ENCODE assay signal across 27 cellular contexts in genomic region chr14:55835985-55836384, GRCh38.
"Had no signal": no experiment of that assay in that cellular context is flagged by ENCODE, and none has a peak within 500 bp of the region (broad histone marks: within the 10 kb centered on the region; RNA-seq: fewer than 3 reads in every experiment).

No MANE protein-coding gene starts in this region.

- ATAC-seq: effector memory CD8-positive, alpha-beta T cell; esophagus mucosa; gastrocnemius medialis; gastroesophageal sphincter; heart left ventricle; heart right ventricle had no signal

- H3K9me3 ChIP-seq: colonic mucosa, esophagus muscularis mucosa, esophagus squamous epithelium, gastrocnemius medialis, gastroesophageal sphincter, heart left ventricle, heart right ventricle had no signal

- H3K4me1 ChIP-seq: colonic mucosa, esophagus muscularis mucosa, esophagus squamous epithelium, gastrocnemius medialis, gastroesophageal sphincter, heart left ventricle, heart right ventricle had no signal

- H3K27ac ChIP-seq: colonic mucosa, coronary artery, dorsolateral prefrontal cortex, epithelial cell of prostate, esophagus muscularis mucosa, esophagus squamous epithelium, gastrocnemius medialis, gastroesophageal sphincter, heart left ventricle, heart right ventricle had no signal

- H3K27me3 ChIP-seq: colonic mucosa, dorsolateral prefrontal cortex, esophagus muscularis mucosa, esophagus squamous epithelium, gastrocnemius medialis, gastroesophageal sphincter, heart left ventricle, heart right ventricle had no signal

- FAIRE-seq: colon, endometrium, endothelial cell of umbilical vein, frontal cortex had no signal

- H3K4me3 ChIP-seq: colonic mucosa, coronary artery, dorsolateral prefrontal cortex, esophagus muscularis mucosa, esophagus squamous epithelium, gastrocnemius medialis, gastroesophageal sphincter, heart left ventricle, heart right ventricle had no signal

- H3K36me3 ChIP-seq: colonic mucosa, esophagus muscularis mucosa, esophagus squamous epithelium, gastrocnemius medialis, gastroesophageal sphincter, heart left ventricle, heart right ventricle had no signal

- DNase-seq: colonic mucosa; cortex of kidney; dermis blood vessel endothelial cell; dorsolateral prefrontal cortex; effector CD4-positive, alpha-beta T cell; effector CD8-positive, alpha-beta T cell; effector memory CD4-positive, alpha-beta T cell; effector memory CD8-positive, alpha-beta T cell; endodermal cell; erythroblast; esophagus squamous epithelium; foreskin fibroblast; foreskin melanocyte; gastrocnemius medialis; glutamatergic neuron; head of caudate nucleus; heart left ventricle; heart right ventricle had no signal
